Comparison of ENCODE assay signal across 14 cellular contexts in the genomic region with DNA sequence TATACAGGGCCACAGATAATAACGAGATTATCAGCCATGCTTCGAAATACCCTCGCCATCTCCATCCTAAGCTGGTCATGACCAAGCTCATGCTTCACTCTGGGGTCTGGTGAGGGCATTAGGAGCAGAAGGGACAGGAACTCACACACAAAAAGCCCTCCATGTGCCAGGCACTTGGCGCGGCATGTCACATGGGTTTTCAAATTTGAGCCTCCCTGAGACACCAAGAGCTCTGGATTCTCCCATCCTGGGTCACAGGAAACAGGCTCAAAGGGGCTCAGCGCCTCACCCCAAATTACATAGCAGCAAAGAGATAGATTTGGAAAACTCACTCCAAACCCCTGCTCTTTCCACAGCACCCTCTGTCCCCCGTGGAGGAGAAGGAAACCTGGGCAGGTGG.
DNase-seq lines count a peak whose midpoint lies in the region; ATAC-seq and TF ChIP-seq lines count a peak whose summit lies in the region.
"Had no signal": no experiment of that assay in that cellular context is flagged by ENCODE, and none has a peak within 500 bp of the region (broad histone marks: within the 10 kb centered on the region; RNA-seq: fewer than 3 reads in every experiment).

No MANE protein-coding gene starts in this region.

- H3K79me2 ChIP-seq in GM23248 (ENCODE audit: insufficient read depth) = no peaks in the 10 kb centered on the region

- H3K27me3 ChIP-seq in upper lobe of right lung = no peaks in the 10 kb centered on the region
- peaks cover 12% of the 10 kb centered on the region for H3K27me3 ChIP-seq in GM23248 (replicated peaks; ENCODE audit: insufficient read depth)
- H3K27me3 ChIP-seq: BLaER1 treated with 17β-estradiol and CSF1 and Interleukin-3, amounts not matched to agents 10 nM and 100 nM had no signal

- no peak overlapping the region for H3K4me2 ChIP-seq in GM23248 (ENCODE audit: unreplicated experiment)
- H3K4me2 ChIP-seq: BLaER1 treated with 17β-estradiol and CSF1 and Interleukin-3, amounts not matched to agents 10 nM and 100 nM had no signal

- H3K9me2 ChIP-seq in GM23248 (ENCODE audit: insufficient read depth) = no peaks in the 10 kb centered on the region

- no peak overlapping the region for H3K27ac ChIP-seq in upper lobe of right lung
- no peak overlapping the region for H3K27ac ChIP-seq in GM23248
- H3K27ac ChIP-seq: BLaER1 treated with 17β-estradiol and CSF1 and Interleukin-3, amounts not matched to agents 10 nM and 100 nM had no signal

- no peak overlapping the region for H3K9ac ChIP-seq in GM23248
- H3K9ac ChIP-seq: BLaER1 treated with 17β-estradiol and CSF1 and Interleukin-3, amounts not matched to agents 10 nM and 100 nM had no signal

- H3K36me3 ChIP-seq in upper lobe of right lung (no peaks in the 10 kb centered on the region), GM23248 (ENCODE audit: low read depth) (no peaks in the 10 kb centered on the region)
- H3K36me3 ChIP-seq: BLaER1 treated with 17β-estradiol and CSF1 and Interleukin-3, amounts not matched to agents 10 nM and 100 nM; HAP-1 had no signal

- no peak overlapping the region for H2AFZ ChIP-seq in GM23248

- no peak for TF ChIP-seq CTCF in upper lobe of right lung (IDR thresholded peaks at IDR 0.05)

- intact Hi-C loops in sciatic nerve (cut with DNase I) (no loop called here), upper lobe of right lung (cut with DNase I) (no loop called here)

- no peaks in the 10 kb centered on the region for H4K20me1 ChIP-seq in GM23248 (ENCODE audit: insufficient read depth)
- H4K20me1 ChIP-seq: BLaER1 treated with 17β-estradiol and CSF1 and Interleukin-3, amounts not matched to agents 10 nM and 100 nM had no signal

- H3K4me1 ChIP-seq in upper lobe of right lung (no peaks in the 10 kb centered on the region), GM23248 (ENCODE audit: insufficient read depth) (no peaks in the 10 kb centered on the region)
- H3K4me1 ChIP-seq: HAP-1 had no signal

- DNase-seq in D341Med (ENCODE audit: low spot score) = peak; percentile 6
- peak; percentile 35 for DNase-seq in islet precursor cell
- peak; percentile 6 for DNase-seq in sciatic nerve (ENCODE audit: low spot score)
- DNase-seq in upper lobe of right lung = peak; percentile 30
- no peak for DNase-seq in GM23248
- DNase-seq: Caco-2; CD4-positive, CD25-positive, alpha-beta regulatory T cell; CD8-positive, alpha-beta memory T cell; DMS79 treated with DMSO at 0.1 percent for 48 hours; GF-D8 had no signal

- WGBS in GM23248 (ENCODE audit: low coverage in 1 of 2, low lambda C conversion rate in 2 of 2, missing lambda C conversion rate in 2 of 2), 2 experiments = 56 to 58% methylated on average over 7 of the region's 7 CpGs

- H3F3A ChIP-seq in GM23248 (ENCODE audit: insufficient read depth) = no peaks in the 10 kb centered on the region

- H3K4me3 ChIP-seq in upper lobe of right lung (no peak overlapping the region), GM23248 (no peak overlapping the region)
- H3K4me3 ChIP-seq: BLaER1 treated with 17β-estradiol and CSF1 and Interleukin-3, amounts not matched to agents 10 nM and 100 nM; HAP-1 had no signal

- H3K9me3 ChIP-seq in upper lobe of right lung (no peaks in the 10 kb centered on the region), GM23248 (ENCODE audit: low read depth) (no peaks in the 10 kb centered on the region)
- H3K9me3 ChIP-seq: Caco-2, HAP-1 had no signal

- in situ Hi-C loops in GM23248 (cut with MboI) = no loop called here

- ATAC-seq in sciatic nerve (no peak), upper lobe of right lung (no peak), GM18502 (IDR thresholded peaks at IDR 0.05; ENCODE audit: poor library complexity, unreplicated experiment) (no peak), HG03196 (IDR thresholded peaks at IDR 0.05; ENCODE audit: unreplicated experiment) (no peak)
